10 cellular contexts compared by ENCODE assay signal in genomic region chr21:44618504-44618903, GRCh38. TPM values are rescaled to one million over a fixed set of nuclear protein-coding genes. Genes with fewer than 3 reads are reported as not detected.
DNase-seq lines count a peak whose midpoint lies in the region; ATAC-seq and TF ChIP-seq lines count a peak whose summit lies in the region.
"Had no signal": no experiment of that assay in that cellular context is flagged by ENCODE, and none has a peak within 500 bp of the region (broad histone marks: within the 10 kb centered on the region; RNA-seq: fewer than 3 reads in every experiment).

No MANE protein-coding gene starts in this region.

- ATAC-seq in activated naive CD8-positive, alpha-beta T cell treated with anti-CD3 and anti-CD28 coated beads, Interleukin-2, amount 50 U/mL, for 24 hours = peak; percentile 34
- no peak for ATAC-seq in HG02938 (IDR thresholded peaks at IDR 0.05; ENCODE audit: unreplicated experiment)

- H3K4me3 Mint-ChIP-seq in activated naive CD8-positive, alpha-beta T cell treated with anti-CD3 and anti-CD28 coated beads, Interleukin-2, amount 50 U/mL, for 24 hours = peak overlapping the region; percentile 34

- H3K27ac Mint-ChIP-seq in activated naive CD8-positive, alpha-beta T cell treated with anti-CD3 and anti-CD28 coated beads, Interleukin-2, amount 50 U/mL, for 24 hours = peak overlapping the region; percentile 88

- H3K4me3 ChIP-seq in suprapubic skin = no peak overlapping the region

- peak; percentile 17 for DNase-seq in COLO668 (lab: John Stamatoyannopoulos, UW; ENCODE audit: unreplicated experiment)
- peak; percentile 56 for DNase-seq in MV-4-11 (lab: John Stamatoyannopoulos, UW)
- DNase-seq in activated naive CD8-positive, alpha-beta T cell treated with anti-CD3 and anti-CD28 coated beads, Interleukin-2, amount 50 U/mL, for 24 hours = no peak
- peak; percentile 11 for DNase-seq in medulla oblongata (ENCODE audit: extremely low spot score)
- DNase-seq in NCI-H1092 (lab: John Stamatoyannopoulos, UW) = no peak
- DNase-seq in suprapubic skin (ENCODE audit: low spot score in 2 of 2) = no peak
- DNase-seq in NK-92 (lab: John Stamatoyannopoulos, UW; ENCODE audit: unreplicated experiment) = no peak
- DNase-seq: NCI-H774 had no signal

- peaks cover 23% of the 10 kb centered on the region for H3K36me3 Mint-ChIP-seq in activated naive CD8-positive, alpha-beta T cell treated with anti-CD3 and anti-CD28 coated beads, Interleukin-2, amount 50 U/mL, for 24 hours (ENCODE audit: low read depth)

- TF ChIP-seq EP300 in suprapubic skin (IDR thresholded peaks at IDR 0.05) = no peak

- H3K4me1 Mint-ChIP-seq in activated naive CD8-positive, alpha-beta T cell treated with anti-CD3 and anti-CD28 coated beads, Interleukin-2, amount 50 U/mL, for 24 hours = peaks cover 37% of the 10 kb centered on the region

- H3K4me1 ChIP-seq in suprapubic skin = no peaks in the 10 kb centered on the region

- WGBS in suprapubic skin = 65% methylated on average over 4 of the region's 4 CpGs

- no peaks in the 10 kb centered on the region for H3K36me3 ChIP-seq in suprapubic skin

- no peak for TF ChIP-seq POLR2A in suprapubic skin (IDR thresholded peaks at IDR 0.05)

- H3K9me3 Mint-ChIP-seq in activated naive CD8-positive, alpha-beta T cell treated with anti-CD3 and anti-CD28 coated beads, Interleukin-2, amount 50 U/mL, for 24 hours = peaks cover 39% of the 10 kb centered on the region

- TF ChIP-seq CTCF in suprapubic skin (IDR thresholded peaks at IDR 0.05) = no peak

- no peaks in the 10 kb centered on the region for H3K27me3 Mint-ChIP-seq in activated naive CD8-positive, alpha-beta T cell treated with anti-CD3 and anti-CD28 coated beads, Interleukin-2, amount 50 U/mL, for 24 hours

- H3K27me3 ChIP-seq in suprapubic skin = peaks cover 23% of the 10 kb centered on the region

- H3K9me3 ChIP-seq in suprapubic skin = peaks cover 10% of the 10 kb centered on the region

- H3K27ac ChIP-seq in suprapubic skin = no peak overlapping the region

RNA-seq across cellular contexts. Expression of gene KRTAP10-8, which starts 6.6 kb away (rescaled TPM):
- 1 to 10 TPM in 2 of 4 donors, not detected in 2; 1.3 to 7.2 TPM for total RNA-seq in suprapubic skin
- total RNA-seq: aorta had no signal

RNA-seq across cellular contexts. Expression of gene KRTAP10-9, which starts 8.4 kb away (rescaled TPM):
- 1 to 10 TPM in 2 of 4 donors, not detected in 2; 1.6 to 9.9 TPM for total RNA-seq in suprapubic skin
- total RNA-seq: aorta had no signal

RNA-seq across cellular contexts. Expression of gene KRTAP10-7, which starts 18.1 kb away (rescaled TPM):
- total RNA-seq in suprapubic skin = 10 to 100 TPM in 1 of 4 donors, 1 to 10 TPM in 2, not detected in 1; 3.7 to 12.9 (median 4.2) TPM
- total RNA-seq: aorta had no signal

RNA-seq across cellular contexts. Expression of gene KRTAP10-10, which starts 18.7 kb away (rescaled TPM):
- 1 to 10 TPM in 2 of 4 donors, not detected in 2; 3.3 to 8.0 TPM for total RNA-seq in suprapubic skin
- total RNA-seq: aorta had no signal

RNA-seq across cellular contexts. Expression of gene KRTAP10-6, which starts 26.2 kb away (rescaled TPM):
- total RNA-seq in suprapubic skin = 1 to 10 TPM in 2 of 4 donors, not detected in 2; 2.0 to 3.1 TPM
- total RNA-seq: aorta had no signal

Comparison
In these comparisons a context has a peak if more than half of its experiments do, and no peak if none do; other contexts are left out.
1. DNase-seq: peak in COLO668 (single experiment), MV-4-11 (single experiment) and medulla oblongata (single experiment); none in activated naive CD8-positive, alpha-beta T cell treated with anti-CD3 and anti-CD28 coated beads, Interleukin-2, amount 50 U/mL, for 24 hours (single experiment), NCI-H1092 (single experiment), suprapubic skin (0 of 2) and NK-92 (single experiment).